Comparison of ENCODE assay signal across 8 cellular contexts in the genomic region with DNA sequence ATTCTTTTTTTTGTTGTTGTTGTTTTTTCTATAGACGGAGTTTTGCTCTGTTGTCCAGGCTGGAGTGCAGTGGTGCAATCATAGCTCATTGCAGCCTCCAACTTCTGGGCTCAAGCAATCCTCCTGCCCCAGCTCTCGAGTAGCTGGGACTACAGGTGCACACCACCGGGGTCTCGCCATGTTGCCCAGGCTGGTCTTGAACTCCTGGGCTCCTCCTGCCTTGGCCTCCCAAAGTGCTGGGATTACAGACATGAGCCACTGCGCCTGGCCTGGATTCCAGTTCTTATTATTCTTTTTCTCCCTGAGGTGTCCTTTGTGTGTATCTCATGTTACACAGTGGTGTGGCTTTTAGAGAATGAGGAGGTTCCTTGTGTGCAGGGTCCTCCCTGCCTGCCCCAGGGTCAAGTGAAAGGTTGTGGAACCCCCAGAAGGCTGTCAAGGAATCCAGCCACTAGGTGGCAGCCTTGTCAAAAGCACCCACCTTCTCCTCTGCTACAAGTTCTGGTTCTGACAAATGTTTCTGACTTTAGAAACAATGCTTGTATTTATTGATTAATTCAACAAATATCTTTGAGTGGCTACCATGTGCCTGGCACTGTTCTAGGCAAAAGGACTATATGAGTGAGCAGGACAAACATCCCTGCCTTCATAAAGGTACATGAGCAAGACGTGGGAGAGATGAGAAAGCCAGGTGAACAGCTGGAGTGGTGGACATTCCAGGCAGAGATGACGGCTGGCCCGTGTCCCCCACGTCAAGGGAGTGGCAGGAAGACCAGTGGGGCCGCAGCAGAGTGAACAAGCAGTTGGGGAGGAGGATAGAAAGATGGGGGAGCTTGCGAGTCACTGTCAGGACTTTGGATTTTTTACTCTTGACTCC.
DNase-seq lines count a peak whose midpoint lies in the region; ATAC-seq and TF ChIP-seq lines count a peak whose summit lies in the region.

No MANE protein-coding gene starts in this region.

- no peak overlapping the region for H2AFZ ChIP-seq in DND-41 (ENCODE audit: low read depth, low read length)

- no peaks in the 10 kb centered on the region for H4K20me1 ChIP-seq in DND-41 (ENCODE audit: insufficient read depth, low read length)

- 50% methylated on average over 11 of the region's 11 CpGs for WGBS in right cardiac atrium

- TF ChIP-seq CTCF in DND-41 (IDR thresholded peaks at IDR 0.05; ENCODE audit: borderline replicate concordance, extremely low read depth, low read length, poor library complexity, severe bottlenecking), result peak; percentile 88
- TF ChIP-seq CTCF in retinal pigment epithelial cell (conservative IDR thresholded peaks at IDR 0.05; ENCODE audit: low read depth, low read length), result peak; percentile 91

- no peaks in the 10 kb centered on the region for H3K36me3 ChIP-seq in DND-41 (ENCODE audit: insufficient read depth, low read length)

- no peak overlapping the region for H3K9ac ChIP-seq in DND-41 (ENCODE audit: low read depth, low read length)

- H3K9me3 ChIP-seq in DND-41 (ENCODE audit: insufficient read depth, low read length, severe bottlenecking) (no peaks in the 10 kb centered on the region), right cardiac atrium (ENCODE audit: control insufficient read depth, low read length) (no peaks in the 10 kb centered on the region)

- H3K4me1 ChIP-seq in DND-41 (ENCODE audit: insufficient read depth, low read length) (no peaks in the 10 kb centered on the region), right cardiac atrium (ENCODE audit: control insufficient read depth, insufficient read depth, low read length) (no peaks in the 10 kb centered on the region)

- H3K27ac ChIP-seq in DND-41 (ENCODE audit: low read length), result no peak overlapping the region
- H3K27ac ChIP-seq in right cardiac atrium (ENCODE audit: low read length), result no peak overlapping the region

- peak; percentile 59 for DNase-seq in DND-41
- DNase-seq in LoVo (ENCODE audit: low spot score), result peak; percentile 47
- DNase-seq in T-helper 22 cell (ENCODE audit: low read depth), result peak; percentile 13
- DNase-seq in anterior cingulate cortex (lab: John Stamatoyannopoulos, UW), result peak in 49 of 58 donors; percentile 20 to 82 (median 66)
- peak; percentile 59 to 84 (median 72) for DNase-seq in right cardiac atrium
- DNase-seq in retinal pigment epithelial cell (ENCODE audit: low read depth), result no peak

- ATAC-seq in DND-41 (ENCODE audit: insufficient read depth, low read depth), result peak; percentile 81
- peak; percentile 78 to 82 for ATAC-seq in right cardiac atrium
- ATAC-seq in HG02623 (IDR thresholded peaks at IDR 0.05; ENCODE audit: unreplicated experiment), result no peak
- no peak for ATAC-seq in GM21423 (IDR thresholded peaks at IDR 0.05; ENCODE audit: unreplicated experiment)

- no peaks in the 10 kb centered on the region for H3K79me2 ChIP-seq in DND-41 (ENCODE audit: insufficient read depth, low read length)

- H3K4me2 ChIP-seq in DND-41 (ENCODE audit: insufficient read depth, low read length), result no peak overlapping the region

- intact Hi-C loops in right cardiac atrium (cut with DNase I), result loop anchor here in 2 of 4 donors (2.0 to 10.0 kb wide), 3 partner anchors 103 to 199 kb away; no protein-coding TSS in a partner anchor

- H3K27me3 ChIP-seq in DND-41 (ENCODE audit: insufficient read depth, low read length, poor library complexity) (peaks cover 6% of the 10 kb centered on the region), right cardiac atrium (ENCODE audit: control insufficient read depth, insufficient read depth) (no peaks in the 10 kb centered on the region)

- H3K4me3 ChIP-seq in DND-41 (ENCODE audit: low read depth in 1 of 2, low read length in 2 of 2), result no peak overlapping the region
- no peak overlapping the region for H3K4me3 ChIP-seq in right cardiac atrium (ENCODE audit: low read length)
- no peak overlapping the region for H3K4me3 ChIP-seq in retinal pigment epithelial cell (ENCODE audit: low read length)

Comparison
In these comparisons a context has a peak if more than half of its experiments do, and no peak if none do; other contexts are left out.
1. ATAC-seq: peak in DND-41 (single experiment) and right cardiac atrium (2 of 2); none in HG02623 (single experiment) and GM21423 (single experiment).